1 cellular context compared by ENCODE assay signal in genomic region chr17:68029512-68030215, GRCh38.
TF ChIP-seq lines count a peak whose summit lies in the region.

No MANE protein-coding gene starts in this region.

TF ChIP-seq in K562, 482 proteins besides CTCF, POLR2A, EP300 and RAD21 (continued from another document and continues in another):
- TF ChIP-seq, protein P1, sequence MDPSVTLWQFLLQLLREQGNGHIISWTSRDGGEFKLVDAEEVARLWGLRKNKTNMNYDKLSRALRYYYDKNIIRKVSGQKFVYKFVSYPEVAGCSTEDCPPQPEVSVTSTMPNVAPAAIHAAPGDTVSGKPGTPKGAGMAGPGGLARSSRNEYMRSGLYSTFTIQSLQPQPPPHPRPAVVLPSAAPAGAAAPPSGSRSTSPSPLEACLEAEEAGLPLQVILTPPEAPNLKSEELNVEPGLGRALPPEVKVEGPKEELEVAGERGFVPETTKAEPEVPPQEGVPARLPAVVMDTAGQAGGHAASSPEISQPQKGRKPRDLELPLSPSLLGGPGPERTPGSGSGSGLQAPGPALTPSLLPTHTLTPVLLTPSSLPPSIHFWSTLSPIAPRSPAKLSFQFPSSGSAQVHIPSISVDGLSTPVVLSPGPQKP (CRISPR knock-in tag; IDR thresholded peaks at IDR 0.05) = no peak
- no peak for TF ChIP-seq ZKSCAN8 (CRISPR knock-in tag; IDR thresholded peaks at IDR 0.05)
- no peak for TF ChIP-seq TCF15 (CRISPR knock-in tag; IDR thresholded peaks at IDR 0.05)
- TF ChIP-seq TAF15 (IDR thresholded peaks at IDR 0.05; ENCODE audit: low read depth, low read length) = no peak
- TF ChIP-seq MAZ (CRISPR knock-in tag; conservative IDR thresholded peaks at IDR 0.05 in 1 of 2, IDR thresholded peaks at IDR 0.05 in 1 of 2) = no peak
- no peak for TF ChIP-seq ZNF512 (tag; IDR thresholded peaks at IDR 0.05)
- no peak for TF ChIP-seq RBM15 (IDR thresholded peaks at IDR 0.05; ENCODE audit: insufficient read depth, low read length)
- TF ChIP-seq ZNF77 (CRISPR knock-in tag; IDR thresholded peaks at IDR 0.05) = no peak
- TF ChIP-seq PHF20 (IDR thresholded peaks at IDR 0.05; ENCODE audit: partially characterized antibody) = no peak
- TF ChIP-seq HMG20B (CRISPR knock-in tag; IDR thresholded peaks at IDR 0.05) = no peak
- TF ChIP-seq SOX6 (IDR thresholded peaks at IDR 0.05) = peak; percentile 53; the same call in 1 of the 2 replicates
- no peak for TF ChIP-seq ZNF668 (CRISPR knock-in tag; IDR thresholded peaks at IDR 0.05)
- TF ChIP-seq, protein P2, sequence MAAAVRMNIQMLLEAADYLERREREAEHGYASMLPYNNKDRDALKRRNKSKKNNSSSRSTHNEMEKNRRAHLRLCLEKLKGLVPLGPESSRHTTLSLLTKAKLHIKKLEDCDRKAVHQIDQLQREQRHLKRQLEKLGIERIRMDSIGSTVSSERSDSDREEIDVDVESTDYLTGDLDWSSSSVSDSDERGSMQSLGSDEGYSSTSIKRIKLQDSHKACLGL (CRISPR knock-in tag; IDR thresholded peaks at IDR 0.05; ENCODE audit: borderline replicate concordance, poor library complexity, severe bottlenecking) = no peak
- no peak for TF ChIP-seq BCL6 (CRISPR knock-in tag; IDR thresholded peaks at IDR 0.05)
- TF ChIP-seq, protein P3, sequence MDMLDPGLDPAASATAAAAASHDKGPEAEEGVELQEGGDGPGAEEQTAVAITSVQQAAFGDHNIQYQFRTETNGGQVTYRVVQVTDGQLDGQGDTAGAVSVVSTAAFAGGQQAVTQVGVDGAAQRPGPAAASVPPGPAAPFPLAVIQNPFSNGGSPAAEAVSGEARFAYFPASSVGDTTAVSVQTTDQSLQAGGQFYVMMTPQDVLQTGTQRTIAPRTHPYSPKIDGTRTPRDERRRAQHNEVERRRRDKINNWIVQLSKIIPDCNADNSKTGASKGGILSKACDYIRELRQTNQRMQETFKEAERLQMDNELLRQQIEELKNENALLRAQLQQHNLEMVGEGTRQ (CRISPR knock-in tag; IDR thresholded peaks at IDR 0.05) = no peak
- TF ChIP-seq MECOM (CRISPR knock-in tag; IDR thresholded peaks at IDR 0.05) = 0 out of 2 replicates have a peak, but pooled peaks have one; percentile 12
- TF ChIP-seq FOXK1 (CRISPR knock-in tag; IDR thresholded peaks at IDR 0.05; ENCODE audit: borderline replicate concordance) = no peak
- TF ChIP-seq E2F8 (IDR thresholded peaks at IDR 0.05; ENCODE audit: low read depth, partially characterized antibody) = no peak
- TF ChIP-seq ZNF121 (CRISPR knock-in tag; conservative IDR thresholded peaks at IDR 0.05) = no peak
- peak; percentile 38 for TF ChIP-seq MEIS2 (IDR thresholded peaks at IDR 0.05; ENCODE audit: partially characterized antibody)
- TF ChIP-seq SRSF3 (IDR thresholded peaks at IDR 0.05; ENCODE audit: insufficient read depth, low read length) = no peak
- TF ChIP-seq ZNF583 (CRISPR knock-in tag; IDR thresholded peaks at IDR 0.05) = no peak
- TF ChIP-seq CTCFL (IDR thresholded peaks at IDR 0.05; ENCODE audit: borderline replicate concordance, insufficient read depth, low read depth, low read length, poor library complexity, severe bottlenecking) = no peak
- TF ChIP-seq SMARCB1 (IDR thresholded peaks at IDR 0.05; ENCODE audit: insufficient read length, low read depth) = no peak
- TF ChIP-seq SRSF1 (IDR thresholded peaks at IDR 0.05; ENCODE audit: low read depth, low read length) = no peak
- TF ChIP-seq CREB3L1 (IDR thresholded peaks at IDR 0.05; ENCODE audit: borderline replicate concordance, low read depth) = no peak
- TF ChIP-seq NCOA1 (IDR thresholded peaks at IDR 0.05; ENCODE audit: low read depth) = no peak
- TF ChIP-seq, protein P4, sequence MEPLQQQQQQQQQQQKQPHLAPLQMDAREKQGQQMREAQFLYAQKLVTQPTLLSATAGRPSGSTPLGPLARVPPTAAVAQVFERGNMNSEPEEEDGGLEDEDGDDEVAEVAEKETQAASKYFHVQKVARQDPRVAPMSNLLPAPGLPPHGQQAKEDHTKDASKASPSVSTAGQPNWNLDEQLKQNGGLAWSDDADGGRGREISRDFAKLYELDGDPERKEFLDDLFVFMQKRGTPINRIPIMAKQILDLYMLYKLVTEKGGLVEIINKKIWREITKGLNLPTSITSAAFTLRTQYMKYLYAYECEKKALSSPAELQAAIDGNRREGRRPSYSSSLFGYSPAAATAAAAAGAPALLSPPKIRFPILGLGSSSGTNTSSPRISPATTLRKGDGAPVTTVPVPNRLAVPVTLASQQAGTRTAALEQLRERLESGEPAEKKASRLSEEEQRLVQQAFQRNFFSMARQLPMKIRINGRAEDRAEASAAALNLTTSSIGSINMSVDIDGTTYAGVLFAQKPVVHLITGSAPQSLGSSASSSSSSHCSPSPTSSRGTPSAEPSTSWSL (CRISPR knock-in tag; IDR thresholded peaks at IDR 0.05; ENCODE audit: borderline replicate concordance) = no peak
- no peak for TF ChIP-seq RFX7 (CRISPR knock-in tag; IDR thresholded peaks at IDR 0.05)
- TF ChIP-seq POLR2AphosphoS5 (IDR thresholded peaks at IDR 0.05; ENCODE audit: control insufficient read depth, insufficient read depth, low read depth, low read length) = no peak
- no peak for TF ChIP-seq NR2F6 (CRISPR knock-in tag; IDR thresholded peaks at IDR 0.05)
- TF ChIP-seq SNRNP70 (optimal IDR thresholded peaks at IDR 0.05; ENCODE audit: low read depth, low read length) = no peak
- TF ChIP-seq, protein P5, sequence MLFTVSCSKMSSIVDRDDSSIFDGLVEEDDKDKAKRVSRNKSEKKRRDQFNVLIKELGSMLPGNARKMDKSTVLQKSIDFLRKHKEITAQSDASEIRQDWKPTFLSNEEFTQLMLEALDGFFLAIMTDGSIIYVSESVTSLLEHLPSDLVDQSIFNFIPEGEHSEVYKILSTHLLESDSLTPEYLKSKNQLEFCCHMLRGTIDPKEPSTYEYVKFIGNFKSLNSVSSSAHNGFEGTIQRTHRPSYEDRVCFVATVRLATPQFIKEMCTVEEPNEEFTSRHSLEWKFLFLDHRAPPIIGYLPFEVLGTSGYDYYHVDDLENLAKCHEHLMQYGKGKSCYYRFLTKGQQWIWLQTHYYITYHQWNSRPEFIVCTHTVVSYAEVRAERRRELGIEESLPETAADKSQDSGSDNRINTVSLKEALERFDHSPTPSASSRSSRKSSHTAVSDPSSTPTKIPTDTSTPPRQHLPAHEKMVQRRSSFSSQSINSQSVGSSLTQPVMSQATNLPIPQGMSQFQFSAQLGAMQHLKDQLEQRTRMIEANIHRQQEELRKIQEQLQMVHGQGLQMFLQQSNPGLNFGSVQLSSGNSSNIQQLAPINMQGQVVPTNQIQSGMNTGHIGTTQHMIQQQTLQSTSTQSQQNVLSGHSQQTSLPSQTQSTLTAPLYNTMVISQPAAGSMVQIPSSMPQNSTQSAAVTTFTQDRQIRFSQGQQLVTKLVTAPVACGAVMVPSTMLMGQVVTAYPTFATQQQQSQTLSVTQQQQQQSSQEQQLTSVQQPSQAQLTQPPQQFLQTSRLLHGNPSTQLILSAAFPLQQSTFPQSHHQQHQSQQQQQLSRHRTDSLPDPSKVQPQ (CRISPR knock-in tag; IDR thresholded peaks at IDR 0.05; ENCODE audit: borderline replicate concordance) = no peak
- TF ChIP-seq TBP (optimal IDR thresholded peaks at IDR 0.05; ENCODE audit: low read depth, low read length) = no peak
- no peak for TF ChIP-seq KLF13 (tag; IDR thresholded peaks at IDR 0.05; ENCODE audit: borderline replicate concordance, low read depth)
- TF ChIP-seq MEF2A (IDR thresholded peaks at IDR 0.05; ENCODE audit: control insufficient read depth, low read depth, low read length) = no peak
- no peak for TF ChIP-seq KLF6 (CRISPR knock-in tag; IDR thresholded peaks at IDR 0.05; ENCODE audit: borderline replicate concordance)
- TF ChIP-seq EGR1 (conservative IDR thresholded peaks at IDR 0.05) = no peak
- no peak for TF ChIP-seq DLX4 (CRISPR knock-in tag; IDR thresholded peaks at IDR 0.05)
- TF ChIP-seq HNRNPK (IDR thresholded peaks at IDR 0.05; ENCODE audit: low read depth, low read length, poor library complexity, severe bottlenecking) = no peak
- no peak for TF ChIP-seq ZNF274 (IDR thresholded peaks at IDR 0.05; ENCODE audit: borderline replicate concordance, low read depth, low read length)
